ENCODE assay signal across 8 cellular contexts in the genomic region with DNA sequence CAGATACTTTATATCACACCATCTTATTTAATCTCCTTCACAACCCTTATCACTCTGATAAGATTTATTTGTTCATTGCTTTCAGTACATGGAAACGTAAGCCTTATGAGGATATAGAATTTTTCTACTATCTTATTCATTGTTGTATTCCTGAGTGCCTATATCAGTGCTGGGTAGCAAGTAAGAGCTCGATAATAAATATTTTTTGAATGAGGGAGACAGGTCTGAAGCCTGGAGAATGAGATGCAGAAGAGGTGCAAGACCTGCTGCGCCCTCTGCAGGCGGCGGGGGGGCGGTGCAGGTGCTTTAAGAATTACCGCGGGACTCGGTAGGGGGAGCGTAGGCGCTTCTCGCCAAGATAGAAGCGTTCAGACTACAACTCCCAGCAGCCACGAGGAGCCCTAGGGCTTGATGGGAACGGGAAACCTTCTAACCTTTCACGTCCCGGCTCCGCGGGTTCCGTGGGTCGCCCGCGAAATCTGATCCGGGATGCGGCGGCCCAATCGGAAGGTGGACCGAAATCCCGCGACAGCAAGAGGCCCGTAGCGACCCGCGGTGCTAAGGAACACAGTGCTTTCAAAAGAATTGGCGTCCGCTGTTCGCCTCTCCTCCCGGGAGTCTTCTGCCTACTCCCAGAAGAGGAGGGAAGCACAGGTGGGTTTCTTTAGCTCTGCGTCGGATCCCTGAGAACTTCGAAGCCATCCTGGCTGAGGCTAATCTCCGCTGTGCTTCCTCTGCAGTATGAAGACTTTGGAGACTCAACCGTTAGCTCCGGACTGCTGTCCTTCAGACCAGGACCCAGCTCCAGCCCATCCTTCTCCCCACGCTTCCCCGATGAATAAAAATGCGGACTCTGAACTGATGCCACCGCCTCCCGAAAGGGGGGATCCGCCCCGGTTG. TPM values are rescaled to one million over a fixed set of nuclear protein-coding genes. Genes with fewer than 3 reads are reported as not detected.
DNase-seq lines count a peak whose midpoint lies in the region; ATAC-seq, FAIRE-seq and TF ChIP-seq lines count a peak whose summit lies in the region.

Gene WRAP53 (plus strand): TSS at position 570 of the 900 bp plus-strand sequence. CDS start 172 bp downstream, at position 742.

- peak within 1 kb of the TSS; percentile 88 for H3K4me2 ChIP-seq in Loucy (ENCODE audit: low read depth, low read length, poor library complexity, severe bottlenecking)

- H2AFZ ChIP-seq in Loucy (ENCODE audit: low read length) = peak within 1 kb of the TSS; percentile 83

- H3F3A ChIP-seq in Loucy (ENCODE audit: low read depth) = 0 out of 2 replicates have a peak, but pooled peaks cover 2% of the 10 kb centered on the region

- peak within 1 kb of the TSS; percentile 98 for H3K9ac ChIP-seq in Loucy (ENCODE audit: low read depth, low read length, poor library complexity, severe bottlenecking)

- peaks cover 3% of the 10 kb centered on the region; the same call in 1 of the 2 replicates for H3K36me3 ChIP-seq in Loucy (ENCODE audit: insufficient read depth, low read length)

- H3K79me2 ChIP-seq in Loucy (ENCODE audit: insufficient read depth, low read length) = peaks cover 56% of the 10 kb centered on the region

- peak; percentile 99 for DNase-seq in G401 (ENCODE audit: low spot score)
- peak; percentile 84 for DNase-seq in H54 (ENCODE audit: insufficient read length, low spot score)
- peak; percentile 96 for DNase-seq in activated T-helper 9 cell treated with anti-CD3 and anti-CD28 coated beads, Interleukin-2, amount 50 U/mL, for 16 hours (ENCODE audit: low read depth)
- peak; percentile 99 for DNase-seq in fibroblast of peridontal ligament (ENCODE audit: extremely low read depth)
- DNase-seq in natural killer cell treated with Interleukin-12 subunit alpha and Interleukin-12 subunit beta and Interleukin-15 and Interleukin-18, amount 100 ng/mL, for 72 hours (ENCODE audit: low spot score) = peak; percentile 96
- peak; percentile 94 for DNase-seq in stimulated activated naive CD8-positive, alpha-beta T cell treated with anti-CD3 and anti-CD28 coated beads, Interleukin-15, Interleukin-2, amounts not matched to agents 100 U/mL and 50 U/mL, for 24 hours

- peaks cover 13% of the 10 kb centered on the region for H3K36me3 Mint-ChIP-seq in natural killer cell treated with Interleukin-12 subunit alpha and Interleukin-12 subunit beta and Interleukin-15 and Interleukin-18, amount 100 ng/mL, for 72 hours

- peaks cover 24% of the 10 kb centered on the region for H3K4me1 ChIP-seq in Loucy (ENCODE audit: insufficient read depth, low read length, poor library complexity, severe bottlenecking)

- H4K20me1 ChIP-seq in Loucy (ENCODE audit: insufficient read depth, low read length, poor library complexity, severe bottlenecking) = peaks cover 26% of the 10 kb centered on the region

- peak; percentile 62 for TF ChIP-seq POLR2A in H54 (IDR thresholded peaks at IDR 0.05; ENCODE audit: low read depth, low read length)
- TF ChIP-seq POLR2A in Raji (IDR thresholded peaks at IDR 0.05; ENCODE audit: insufficient read depth, low read depth, low read length) = peak; percentile 75

- in situ Hi-C loops in G401 (cut with HindIII; ENCODE audit: low sequenced_read_pairs) = no loop called here

- peak within 1 kb of the TSS; percentile 96 for H3K4me3 Mint-ChIP-seq in natural killer cell treated with Interleukin-12 subunit alpha and Interleukin-12 subunit beta and Interleukin-15 and Interleukin-18, amount 100 ng/mL, for 72 hours

- peak; percentile 96 for TF ChIP-seq CTCF in Loucy (conservative IDR thresholded peaks at IDR 0.05; ENCODE audit: low read length)

- H3K27ac Mint-ChIP-seq in natural killer cell treated with Interleukin-12 subunit alpha and Interleukin-12 subunit beta and Interleukin-15 and Interleukin-18, amount 100 ng/mL, for 72 hours = peak within 1 kb of the TSS; percentile 93 to 96

- no peaks in the 10 kb centered on the region for H3K27me3 Mint-ChIP-seq in natural killer cell treated with Interleukin-12 subunit alpha and Interleukin-12 subunit beta and Interleukin-15 and Interleukin-18, amount 100 ng/mL, for 72 hours

- peak; percentile 92 for ATAC-seq in natural killer cell treated with Interleukin-12 subunit alpha and Interleukin-12 subunit beta and Interleukin-15 and Interleukin-18, amount 100 ng/mL, for 72 hours
- ATAC-seq in stimulated activated naive CD8-positive, alpha-beta T cell treated with anti-CD3 and anti-CD28 coated beads, Interleukin-15, Interleukin-2, amounts not matched to agents 100 U/mL and 50 U/mL, for 24 hours = peak; percentile 87

- FAIRE-seq in H54 (lab: Jason Lieb, UNC) = no peak

- peaks cover 26 to 36% of the 10 kb centered on the region in 2 donors for H3K4me1 Mint-ChIP-seq in natural killer cell treated with Interleukin-12 subunit alpha and Interleukin-12 subunit beta and Interleukin-15 and Interleukin-18, amount 100 ng/mL, for 72 hours (ENCODE audit: low read depth in 2 of 2)

- no peaks in the 10 kb centered on the region for H3K9me3 Mint-ChIP-seq in natural killer cell treated with Interleukin-12 subunit alpha and Interleukin-12 subunit beta and Interleukin-15 and Interleukin-18, amount 100 ng/mL, for 72 hours

- H3K27me3 ChIP-seq in Loucy (ENCODE audit: insufficient read depth, low read length, poor library complexity, severe bottlenecking) = peaks cover 4% of the 10 kb centered on the region

- no peaks in the 10 kb centered on the region for H3K9me3 ChIP-seq in Loucy (ENCODE audit: insufficient read depth, low read depth, low read length)

- H3K9me2 ChIP-seq in Loucy (replicated peaks; ENCODE audit: low read depth, low read length) = no peaks in the 10 kb centered on the region

- peak within 1 kb of the TSS; percentile 82 for H3K4me3 ChIP-seq in Loucy (ENCODE audit: low read length, poor library complexity, severe bottlenecking)

RNA-seq across cellular contexts. Expression of gene WRAP53, which starts in this region (rescaled TPM):
- 27.2 and 33.5 TPM in 2 replicates for total RNA-seq in G401 (2014; rRNA removed; shearing (Covaris generic))
- total RNA-seq in natural killer cell treated with Interleukin-12 subunit alpha and Interleukin-12 subunit beta and Interleukin-15 and Interleukin-18, amount 100 ng/mL, for 72 hours = 10 to 100 TPM; 19.4 to 48.2 TPM

Comparison
In these comparisons a context has a peak if more than half of its experiments do, and no peak if none do; other contexts are left out.
1. Peak in every context shown above with its lines: DNase-seq, ATAC-seq and H3K4me3 ChIP-seq.